8 cellular contexts compared by ENCODE assay signal in the genomic region with DNA sequence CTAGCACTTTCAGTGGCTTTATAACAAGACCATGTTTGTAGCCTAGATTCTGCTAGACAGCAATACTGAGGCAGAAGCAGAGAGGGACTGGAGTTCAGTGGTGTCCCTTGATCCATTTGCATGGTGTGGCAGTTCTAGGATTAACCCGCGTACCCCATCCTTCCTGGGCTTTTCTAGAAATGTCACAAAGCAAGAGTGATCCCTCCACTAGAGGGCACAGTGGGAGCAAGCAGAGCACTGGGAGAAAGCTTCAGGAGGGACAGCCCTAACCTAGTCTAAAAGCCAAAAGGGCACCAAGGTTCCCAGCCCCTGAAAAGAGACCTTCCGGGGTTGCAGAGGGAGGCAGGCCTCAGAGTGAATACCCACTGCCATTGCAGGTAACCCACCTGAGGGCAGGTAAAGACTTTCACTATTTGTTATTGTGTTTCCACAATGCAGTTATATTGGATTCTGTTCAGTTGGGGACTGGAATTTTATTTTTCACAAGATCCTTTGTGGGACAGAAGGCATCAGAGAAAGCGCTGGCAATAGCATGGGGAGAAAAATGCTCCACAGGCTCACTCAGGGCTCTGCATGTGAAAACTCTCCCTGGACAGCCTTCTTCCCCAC.
DNase-seq lines count a peak whose midpoint lies in the region; ATAC-seq, FAIRE-seq and TF ChIP-seq lines count a peak whose summit lies in the region.

No MANE protein-coding gene starts in this region.

- H3K9ac ChIP-seq in mesendoderm (ENCODE audit: low read length): no peak overlapping the region

- H3K79me1 ChIP-seq in mesendoderm (ENCODE audit: low read length): no peaks in the 10 kb centered on the region

- no CpG with 5 or more reads among the region's 4 CpGs for WGBS in mesendoderm (ENCODE audit: extremely low coverage, insufficient coverage, low lambda C conversion rate)

- H3K4ac ChIP-seq in mesendoderm (ENCODE audit: low read depth, low read length): no peak overlapping the region

- H3K9me3 Mint-ChIP-seq in stimulated activated effector memory CD8-positive, alpha-beta T cell treated with anti-CD3 and anti-CD28 coated beads, Interleukin-12 subunit alpha, Interleukin-12 subunit beta, amount 100 ng/mL, for 72 hours: no peaks in the 10 kb centered on the region

- H2BK5ac ChIP-seq in mesendoderm (ENCODE audit: low read length): no peak overlapping the region

- no peaks in the 10 kb centered on the region for H3K9me3 ChIP-seq in effector memory CD4-positive, alpha-beta T cell (ENCODE audit: control insufficient read depth, low read length)

- TF ChIP-seq POLR2A in H54 (IDR thresholded peaks at IDR 0.05; ENCODE audit: low read depth, low read length): no peak

- H3K4me3 Mint-ChIP-seq in stimulated activated effector memory CD8-positive, alpha-beta T cell treated with anti-CD3 and anti-CD28 coated beads, Interleukin-12 subunit alpha, Interleukin-12 subunit beta, amount 100 ng/mL, for 72 hours: no peak overlapping the region

- H3K36me3 Mint-ChIP-seq in stimulated activated effector memory CD8-positive, alpha-beta T cell treated with anti-CD3 and anti-CD28 coated beads, Interleukin-12 subunit alpha, Interleukin-12 subunit beta, amount 100 ng/mL, for 72 hours: no peaks in the 10 kb centered on the region

- no peak overlapping the region for H3K4me3 ChIP-seq in effector memory CD4-positive, alpha-beta T cell (ENCODE audit: insufficient read depth, low read depth, low read length, poor library complexity, severe bottlenecking)
- H3K4me3 ChIP-seq in mesendoderm (ENCODE audit: low read length): no peak overlapping the region

- H4K8ac ChIP-seq in mesendoderm (ENCODE audit: low read depth, low read length): no peak overlapping the region

- H3K36me3 ChIP-seq in effector memory CD4-positive, alpha-beta T cell (ENCODE audit: control insufficient read depth, insufficient read depth, low read length): no peaks in the 10 kb centered on the region
- H3K36me3 ChIP-seq in mesendoderm (ENCODE audit: control insufficient read depth, insufficient read depth, low read length): no peaks in the 10 kb centered on the region

- H2AK5ac ChIP-seq in mesendoderm (ENCODE audit: low read length): no peak overlapping the region

- no peak overlapping the region for H3K23ac ChIP-seq in mesendoderm (ENCODE audit: low read length)

- ATAC-seq in stimulated activated effector memory CD8-positive, alpha-beta T cell treated with anti-CD3 and anti-CD28 coated beads, Interleukin-12 subunit alpha, Interleukin-12 subunit beta, amount 100 ng/mL, for 72 hours: peak; percentile 76
- no peak for ATAC-seq in HG03135 (IDR thresholded peaks at IDR 0.05; ENCODE audit: unreplicated experiment)

- no peaks in the 10 kb centered on the region for H3K79me2 ChIP-seq in mesendoderm (ENCODE audit: control insufficient read depth, insufficient read depth, low read length)

- no peak for FAIRE-seq in H54 (lab: Jason Lieb, UNC)

- H3K27ac Mint-ChIP-seq in stimulated activated effector memory CD8-positive, alpha-beta T cell treated with anti-CD3 and anti-CD28 coated beads, Interleukin-12 subunit alpha, Interleukin-12 subunit beta, amount 100 ng/mL, for 72 hours: peak overlapping the region; percentile 29

- peak; percentile 15 for DNase-seq in DMS114 treated with DMSO at 0.1 percent for 48 hours (lab: John Stamatoyannopoulos, UW; ENCODE audit: unreplicated experiment)
- peak; percentile 33 for DNase-seq in H54 (ENCODE audit: insufficient read length, low spot score)
- DNase-seq in NCI-H748 treated with DMSO at 0.1 percent for 48 hours (lab: John Stamatoyannopoulos, UW): peak; percentile 82
- peak; percentile 49 to 65 for DNase-seq in activated CD4-positive, alpha-beta T cell treated with anti-CD3 and anti-CD28 coated beads, Interleukin-2, amount 50 U/mL, for 48 hours
- peak in 2 of 3 donors; percentile 2 to 13 for DNase-seq in effector memory CD4-positive, alpha-beta T cell
- peak; percentile 87 for DNase-seq in mesendoderm
- peak; percentile 20 to 65 for DNase-seq in stimulated activated effector memory CD8-positive, alpha-beta T cell treated with anti-CD3 and anti-CD28 coated beads, Interleukin-12 subunit alpha, Interleukin-12 subunit beta, amount 100 ng/mL, for 72 hours (ENCODE audit: low spot score in 2 of 2)

- no peaks in the 10 kb centered on the region for H3K27me3 ChIP-seq in effector memory CD4-positive, alpha-beta T cell (replicated peaks; ENCODE audit: control insufficient read depth, insufficient read depth, low read length, poor library complexity, severe bottlenecking)
- H3K27me3 ChIP-seq in mesendoderm (ENCODE audit: insufficient read depth, low read length, poor library complexity): no peaks in the 10 kb centered on the region

- H2BK15ac ChIP-seq in mesendoderm (replicated peaks; ENCODE audit: low read depth): no peak overlapping the region

- H3K4me1 ChIP-seq in effector memory CD4-positive, alpha-beta T cell (ENCODE audit: control insufficient read depth, insufficient read depth, low read length, poor library complexity, severe bottlenecking): no peaks in the 10 kb centered on the region
- no peaks in the 10 kb centered on the region for H3K4me1 ChIP-seq in mesendoderm (ENCODE audit: control insufficient read depth, low read depth, low read length)

- no peak overlapping the region for H3K18ac ChIP-seq in mesendoderm (ENCODE audit: low read length)

- H4K5ac ChIP-seq in mesendoderm (ENCODE audit: low read length): no peak overlapping the region

- no peak overlapping the region for H3K4me2 ChIP-seq in mesendoderm (ENCODE audit: low read length)

- no peaks in the 10 kb centered on the region for H3K4me1 Mint-ChIP-seq in stimulated activated effector memory CD8-positive, alpha-beta T cell treated with anti-CD3 and anti-CD28 coated beads, Interleukin-12 subunit alpha, Interleukin-12 subunit beta, amount 100 ng/mL, for 72 hours

- no peak overlapping the region for H2BK120ac ChIP-seq in mesendoderm (ENCODE audit: low read depth, low read length)

- peak overlapping the region; percentile 8 for H3K56ac ChIP-seq in mesendoderm (ENCODE audit: low read length)

- no peak overlapping the region for H3K27ac ChIP-seq in effector memory CD4-positive, alpha-beta T cell (ENCODE audit: insufficient read depth, low read length, poor library complexity, severe bottlenecking)
- H3K27ac ChIP-seq in mesendoderm (ENCODE audit: low read depth, low read length): no peak overlapping the region

Comparison
In these comparisons a context has a peak if more than half of its experiments do, and no peak if none do; other contexts are left out.
1. DNase-seq: peak in every context shown above with its lines; median percentile 87 in mesendoderm; 82 in NCI-H748 treated with DMSO at 0.1 percent for 48 hours; 57 in activated CD4-positive, alpha-beta T cell treated with anti-CD3 and anti-CD28 coated beads, Interleukin-2, amount 50 U/mL, for 48 hours; 42 in stimulated activated effector memory CD8-positive, alpha-beta T cell treated with anti-CD3 and anti-CD28 coated beads, Interleukin-12 subunit alpha, Interleukin-12 subunit beta, amount 100 ng/mL, for 72 hours; 33 in H54; 15 in DMS114 treated with DMSO at 0.1 percent for 48 hours; 8 in effector memory CD4-positive, alpha-beta T cell.